ENCODE assay signal across 20 cellular contexts in the genomic region with DNA sequence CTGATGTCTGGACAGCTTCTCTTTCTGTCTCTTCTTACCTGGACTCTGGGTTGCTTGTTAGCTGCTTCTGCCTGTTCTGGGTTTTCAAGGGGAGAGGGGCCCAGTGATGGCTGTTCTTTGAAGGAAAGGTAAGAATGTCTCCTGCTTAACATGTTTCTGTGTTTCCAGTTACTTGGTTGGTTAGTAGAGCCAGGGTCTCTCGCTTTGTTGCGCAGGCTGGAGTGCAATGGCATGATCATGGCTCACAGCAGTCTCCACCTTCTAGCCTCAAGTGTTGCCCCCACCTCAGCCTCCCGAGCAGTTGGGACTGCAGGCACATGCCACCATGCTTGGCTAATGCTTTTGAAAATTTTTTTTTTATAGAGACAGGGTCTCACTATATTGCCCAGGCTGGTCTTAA.
DNase-seq lines count a peak whose midpoint lies in the region; TF ChIP-seq lines count a peak whose summit lies in the region.
"Had no signal": no experiment of that assay in that cellular context is flagged by ENCODE, and none has a peak within 500 bp of the region (broad histone marks: within the 10 kb centered on the region; RNA-seq: fewer than 3 reads in every experiment).

No MANE protein-coding gene starts in this region.

- H3K4me3 Mint-ChIP-seq in activated T-cell treated with anti-CD3 and anti-CD28 coated beads, Interleukin-2, amount 50 U/mL, for 24 hours: no peak overlapping the region
- no peak overlapping the region for H3K4me3 Mint-ChIP-seq in neural crest cell
- H3K4me3 Mint-ChIP-seq: memory B cell; natural killer cell treated with Interleukin-12 subunit alpha and Interleukin-12 subunit beta and Interleukin-15 and Interleukin-18, amount 100 ng/mL, for 72 hours; stimulated activated naive CD8-positive, alpha-beta T cell treated with anti-CD3 and anti-CD28 coated beads, Interleukin-15, Interleukin-2, amounts not matched to agents 100 ng/mL and 50 ng/mL, for 24 hours; T-helper 2 cell treated with Interferon-gamma antibody and Interleukin-4, amounts not matched to agents 5 μg/mL and 100 μg/mL, for 36 hours had no signal

- intact Hi-C loops in transverse colon (cut with DNase I; ENCODE audit: low total_unique reads): no loop called here

- peak; percentile 2 for DNase-seq in activated T-cell treated with anti-CD3 and anti-CD28 coated beads, Interleukin-2, amount 50 U/mL, for 24 hours
- no peak for DNase-seq in activated T-cell treated with anti-CD3 and anti-CD28 coated beads, Interleukin-2, amount 50 U/mL, for 1 hour
- DNase-seq in dedifferentiated amniotic fluid mesenchymal stem cell (ENCODE audit: extremely low spot score) (peak; percentile 1), neural crest cell (ENCODE audit: low read depth, low spot score) (no peak), transverse colon (no peak), BE2C (no peak), foreskin fibroblast (no peak), C1 segment of cervical spinal cord (lab: John Stamatoyannopoulos, UW) (no peak)
- DNase-seq: activated CD4-positive, CD25-positive, alpha-beta regulatory T cell treated with anti-CD3 and anti-CD28 coated beads, Interleukin-2, amount 50 U/mL, for 72 hours; colonic mucosa; DMS79; NCI-H1092; NCI-H526 treated with DMSO at 0.1 percent for 48 hours; stimulated activated CD4-positive, alpha-beta T cell treated with anti-CD3 and anti-CD28 coated beads, Interleukin-12 subunit alpha, Interleukin-12 subunit beta, amount 100 ng/mL, for 4 hours had no signal

- peaks cover 28% of the 10 kb centered on the region for H3K36me3 Mint-ChIP-seq in activated T-cell treated with anti-CD3 and anti-CD28 coated beads, Interleukin-2, amount 50 U/mL, for 24 hours (ENCODE audit: low read depth)
- H3K36me3 Mint-ChIP-seq in neural crest cell (ENCODE audit: low read depth): peaks cover 3% of the 10 kb centered on the region
- H3K36me3 Mint-ChIP-seq: natural killer cell treated with Interleukin-12 subunit alpha and Interleukin-12 subunit beta and Interleukin-15 and Interleukin-18, amount 100 ng/mL, for 72 hours had no signal

- H3K9me3 ChIP-seq in transverse colon (no peaks in the 10 kb centered on the region), BE2C (no peaks in the 10 kb centered on the region)
- H3K9me3 ChIP-seq: colonic mucosa, SJSA1 had no signal

- TF ChIP-seq CTCF in neural crest cell (conservative IDR thresholded peaks at IDR 0.05) (no peak), transverse colon (IDR thresholded peaks at IDR 0.05) (no peak), BE2C (IDR thresholded peaks at IDR 0.05; ENCODE audit: low read depth, low read length) (no peak), foreskin fibroblast (IDR thresholded peaks at IDR 0.05; ENCODE audit: low read depth, low read length) (no peak)

- H3K36me3 ChIP-seq in transverse colon: no peaks in the 10 kb centered on the region
- H3K36me3 ChIP-seq in BE2C: no peaks in the 10 kb centered on the region; the same call in 1 of the 2 replicates
- H3K36me3 ChIP-seq: colonic mucosa had no signal

- peak overlapping the region; percentile 48 to 71 (median 66) for H3K27ac ChIP-seq in transverse colon
- H3K27ac ChIP-seq: 22Rv1, colonic mucosa had no signal

- WGBS in transverse colon (ENCODE audit: low coverage in 1 of 2), 2 donors: 93 to 100% methylated on average over 1 to 3 of the region's 3 CpGs

- no peaks in the 10 kb centered on the region for H3K27me3 ChIP-seq in transverse colon
- no peaks in the 10 kb centered on the region for H3K27me3 ChIP-seq in BE2C
- H3K27me3 ChIP-seq: colonic mucosa, SJSA1 had no signal

- H3K9me3 Mint-ChIP-seq in activated T-cell treated with anti-CD3 and anti-CD28 coated beads, Interleukin-2, amount 50 U/mL, for 24 hours: no peaks in the 10 kb centered on the region
- no peaks in the 10 kb centered on the region for H3K9me3 Mint-ChIP-seq in neural crest cell
- H3K9me3 Mint-ChIP-seq: memory B cell; natural killer cell treated with Interleukin-12 subunit alpha and Interleukin-12 subunit beta and Interleukin-15 and Interleukin-18, amount 100 ng/mL, for 72 hours; stimulated activated naive CD8-positive, alpha-beta T cell treated with anti-CD3 and anti-CD28 coated beads, Interleukin-15, Interleukin-2, amounts not matched to agents 100 ng/mL and 50 ng/mL, for 24 hours; T-helper 2 cell treated with Interferon-gamma antibody and Interleukin-4, amounts not matched to agents 5 μg/mL and 100 μg/mL, for 36 hours had no signal

- in situ Hi-C loops in transverse colon (cut with MboI; ENCODE audit: low pct_ligation_motif_present in 1 of 4, low pct_unique_long_range_greater_than_20kb in 1 of 4, low sequenced_read_pairs in 3 of 4): loop anchor here in 1 of 4 donors (25.0 kb wide), 1 partner anchor 230 kb away; no protein-coding TSS in a partner anchor

- no peaks in the 10 kb centered on the region for H3K27me3 Mint-ChIP-seq in activated T-cell treated with anti-CD3 and anti-CD28 coated beads, Interleukin-2, amount 50 U/mL, for 24 hours
- H3K27me3 Mint-ChIP-seq in neural crest cell (ENCODE audit: low read depth): no peaks in the 10 kb centered on the region
- H3K27me3 Mint-ChIP-seq: memory B cell; natural killer cell treated with Interleukin-12 subunit alpha and Interleukin-12 subunit beta and Interleukin-15 and Interleukin-18, amount 100 ng/mL, for 72 hours; stimulated activated naive CD8-positive, alpha-beta T cell treated with anti-CD3 and anti-CD28 coated beads, Interleukin-15, Interleukin-2, amounts not matched to agents 100 ng/mL and 50 ng/mL, for 24 hours had no signal

- H3K4me1 Mint-ChIP-seq in activated T-cell treated with anti-CD3 and anti-CD28 coated beads, Interleukin-2, amount 50 U/mL, for 24 hours (ENCODE audit: low read depth): no peaks in the 10 kb centered on the region
- peaks cover 4% of the 10 kb centered on the region for H3K4me1 Mint-ChIP-seq in neural crest cell
- H3K4me1 Mint-ChIP-seq: memory B cell had no signal

- H3K4me1 ChIP-seq in transverse colon (peaks cover 0 to 9% (median 3%) of the 10 kb centered on the region in 4 donors), BE2C (peaks cover 12% of the 10 kb centered on the region)
- H3K4me1 ChIP-seq: colonic mucosa had no signal

- TF ChIP-seq POLR2A in transverse colon (IDR thresholded peaks at IDR 0.05): no peak

- H3K4me3 ChIP-seq in transverse colon: no peak overlapping the region
- H3K4me3 ChIP-seq in BE2C (ENCODE audit: low read depth, low read length): no peak overlapping the region
- no peak overlapping the region for H3K4me3 ChIP-seq in foreskin fibroblast (ENCODE audit: low read depth in 1 of 2, low read length in 2 of 2)
- H3K4me3 ChIP-seq: colonic mucosa, SJSA1 had no signal

- no peak overlapping the region for H3K27ac Mint-ChIP-seq in activated T-cell treated with anti-CD3 and anti-CD28 coated beads, Interleukin-2, amount 50 U/mL, for 24 hours
- H3K27ac Mint-ChIP-seq in neural crest cell (ENCODE audit: unreplicated experiment): peak overlapping the region; percentile 57
- H3K27ac Mint-ChIP-seq: memory B cell; natural killer cell treated with Interleukin-12 subunit alpha and Interleukin-12 subunit beta and Interleukin-15 and Interleukin-18, amount 100 ng/mL, for 72 hours; stimulated activated naive CD8-positive, alpha-beta T cell treated with anti-CD3 and anti-CD28 coated beads, Interleukin-15, Interleukin-2, amounts not matched to agents 100 ng/mL and 50 ng/mL, for 24 hours; T-helper 2 cell treated with Interferon-gamma antibody and Interleukin-4, amounts not matched to agents 5 μg/mL and 100 μg/mL, for 36 hours had no signal

- TF ChIP-seq EP300 in transverse colon (IDR thresholded peaks at IDR 0.05; ENCODE audit: low read depth): no peak

Comparison
In these comparisons a context has a peak if more than half of its experiments do, and no peak if none do; other contexts are left out.
1. DNase-seq: peak in activated T-cell treated with anti-CD3 and anti-CD28 coated beads, Interleukin-2, amount 50 U/mL, for 24 hours (single experiment) and dedifferentiated amniotic fluid mesenchymal stem cell (single experiment); none in activated T-cell treated with anti-CD3 and anti-CD28 coated beads, Interleukin-2, amount 50 U/mL, for 1 hour (single experiment), neural crest cell (single experiment), transverse colon (single experiment), BE2C (single experiment), foreskin fibroblast (0 of 2) and C1 segment of cervical spinal cord (0 of 14).